Comparison of ENCODE assay signal across 26 cellular contexts in genomic region chr22:23014250-23014649, GRCh38.
"Had no signal": no experiment of that assay in that cellular context is flagged by ENCODE, and none has a peak within 500 bp of the region (broad histone marks: within the 10 kb centered on the region; RNA-seq: fewer than 3 reads in every experiment).

No MANE protein-coding gene starts in this region.

- ATAC-seq: activated CD8-positive, alpha-beta T cell treated with anti-CD3 and anti-CD28 coated beads, Interleukin-2, amount 10 ng/mL, durations not matched to agents 7 days and 5 days; Panc1; Right ventricle myocardium inferior had no signal

- H3K4me1 ChIP-seq: adrenal gland, breast epithelium had no signal

- H3K27ac Mint-ChIP-seq: activated CD4-positive, alpha-beta T cell treated with anti-CD3 and anti-CD28 coated beads, Interleukin-2, amount 10 ng/mL, durations not matched to agents 7 days and 5 days; activated CD8-positive, alpha-beta T cell treated with anti-CD3 and anti-CD28 coated beads, Interleukin-2, amount 10 ng/mL, durations not matched to agents 7 days and 5 days; activated naive CD4-positive, alpha-beta T cell treated with anti-CD3 and anti-CD28 coated beads, Interleukin-2, amount 10 ng/mL, durations not matched to agents 7 days and 5 days; activated naive CD8-positive, alpha-beta T cell treated with anti-CD3 and anti-CD28 coated beads, Interleukin-2, amount 10 ng/mL, durations not matched to agents 7 days and 5 days had no signal

- H3K4me3 ChIP-seq: adrenal gland, breast epithelium, MG63 had no signal

- H3K36me3 Mint-ChIP-seq: activated naive CD4-positive, alpha-beta T cell treated with anti-CD3 and anti-CD28 coated beads, Interleukin-2, amount 10 ng/mL, durations not matched to agents 7 days and 5 days; activated naive CD8-positive, alpha-beta T cell treated with anti-CD3 and anti-CD28 coated beads, Interleukin-2, amount 10 ng/mL, durations not matched to agents 7 days and 5 days had no signal

- DNase-seq: activated CD4-positive, alpha-beta T cell treated with anti-CD3 and anti-CD28 coated beads, Interleukin-2, amount 10 ng/mL, durations not matched to agents 7 days and 5 days; activated CD8-positive, alpha-beta memory T cell treated with anti-CD3 and anti-CD28 coated beads, Interleukin-2, amount 50 U/mL, for 48 hours; activated CD8-positive, alpha-beta T cell treated with anti-CD3 and anti-CD28 coated beads, Interleukin-2, amount 10 ng/mL, durations not matched to agents 7 days and 5 days; activated gamma-delta T cell; activated naive CD4-positive, alpha-beta T cell treated with anti-CD3 and anti-CD28 coated beads, Interleukin-2, amount 10 ng/mL, durations not matched to agents 7 days and 5 days; activated naive CD8-positive, alpha-beta T cell treated with anti-CD3 and anti-CD28 coated beads, Interleukin-2, amount 10 ng/mL, durations not matched to agents 7 days and 5 days; adrenal gland; aorta; central memory CD4-positive, alpha-beta T cell; MG63; MV-4-11; NCI-H1092 treated with DMSO at 0.1 percent for 48 hours; NCI-H1417 treated with DMSO at 0.1 percent for 48 hours; NCI-H1694; NCI-H2029; NCI-H345; NCI-H510A; NCI-H526 treated with DMSO at 0.1 percent for 48 hours; NCI-H82; OCI-M1; RPMI8226; SK-N-SH; SW 1271 had no signal

- H3K9me3 Mint-ChIP-seq: activated CD4-positive, alpha-beta T cell treated with anti-CD3 and anti-CD28 coated beads, Interleukin-2, amount 10 ng/mL, durations not matched to agents 7 days and 5 days; activated naive CD4-positive, alpha-beta T cell treated with anti-CD3 and anti-CD28 coated beads, Interleukin-2, amount 10 ng/mL, durations not matched to agents 7 days and 5 days; activated naive CD8-positive, alpha-beta T cell treated with anti-CD3 and anti-CD28 coated beads, Interleukin-2, amount 10 ng/mL, durations not matched to agents 7 days and 5 days had no signal

- H3K36me3 ChIP-seq: adrenal gland, breast epithelium, MG63 had no signal

- H3K4me3 Mint-ChIP-seq: activated CD4-positive, alpha-beta T cell treated with anti-CD3 and anti-CD28 coated beads, Interleukin-2, amount 10 ng/mL, durations not matched to agents 7 days and 5 days; activated CD8-positive, alpha-beta T cell treated with anti-CD3 and anti-CD28 coated beads, Interleukin-2, amount 10 ng/mL, durations not matched to agents 7 days and 5 days; activated naive CD4-positive, alpha-beta T cell treated with anti-CD3 and anti-CD28 coated beads, Interleukin-2, amount 10 ng/mL, durations not matched to agents 7 days and 5 days; activated naive CD8-positive, alpha-beta T cell treated with anti-CD3 and anti-CD28 coated beads, Interleukin-2, amount 10 ng/mL, durations not matched to agents 7 days and 5 days had no signal

- H3K9me3 ChIP-seq: adrenal gland, breast epithelium, MG63, SK-N-SH had no signal

- H3K27ac ChIP-seq: adrenal gland, breast epithelium had no signal

- H3K27me3 ChIP-seq: adrenal gland, breast epithelium, MG63 had no signal
